Comparison of ENCODE assay signal across 1 cellular context in the genomic region with DNA sequence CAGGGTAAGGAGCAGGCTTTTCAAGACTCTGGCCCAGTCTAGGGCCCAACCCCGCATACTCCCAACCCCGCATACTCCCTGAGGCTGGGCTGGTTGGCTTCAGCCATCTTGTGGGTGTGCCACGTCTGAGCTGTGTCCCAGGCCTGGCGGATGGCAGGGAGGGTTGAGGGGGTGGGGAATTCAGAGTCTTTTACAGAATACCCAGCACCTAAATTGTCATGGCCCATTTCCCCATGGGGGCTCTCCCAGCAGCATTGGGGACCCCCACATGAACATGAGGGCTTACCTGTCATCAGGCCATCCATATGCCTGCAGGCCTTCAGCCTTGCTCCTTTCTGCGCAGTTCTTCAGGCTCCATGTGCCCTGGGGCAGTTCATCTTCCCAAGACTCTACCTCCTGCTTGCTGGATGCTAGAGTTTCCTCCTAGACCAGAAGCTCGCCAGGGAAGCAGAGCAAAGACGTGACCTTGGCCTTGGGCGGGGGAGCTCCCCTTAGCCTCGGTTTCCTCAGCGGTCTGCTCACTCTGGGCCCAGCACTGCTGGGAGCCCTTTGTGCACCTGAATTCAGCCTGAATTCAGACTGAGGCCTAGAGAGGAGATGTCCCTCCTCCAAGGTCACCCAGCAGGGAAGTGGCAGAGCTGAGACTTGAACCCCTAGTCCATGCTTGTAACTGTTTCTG.
TF ChIP-seq lines count a peak whose summit lies in the region.

No MANE protein-coding gene starts in this region.

TF ChIP-seq in HepG2, 621 proteins besides CTCF, POLR2A, EP300 and RAD21:
- no peak for TF ChIP-seq ZNF230 (CRISPR knock-in tag; IDR thresholded peaks at IDR 0.05)
- TF ChIP-seq ZNF550 (CRISPR knock-in tag; IDR thresholded peaks at IDR 0.05; ENCODE audit: borderline replicate concordance) = no peak
- TF ChIP-seq ZNF292 (CRISPR knock-in tag; IDR thresholded peaks at IDR 0.05; ENCODE audit: borderline replicate concordance, low read depth) = 0 out of 2 replicates have a peak, but pooled peaks have one; percentile 6
- TF ChIP-seq, protein P1, sequence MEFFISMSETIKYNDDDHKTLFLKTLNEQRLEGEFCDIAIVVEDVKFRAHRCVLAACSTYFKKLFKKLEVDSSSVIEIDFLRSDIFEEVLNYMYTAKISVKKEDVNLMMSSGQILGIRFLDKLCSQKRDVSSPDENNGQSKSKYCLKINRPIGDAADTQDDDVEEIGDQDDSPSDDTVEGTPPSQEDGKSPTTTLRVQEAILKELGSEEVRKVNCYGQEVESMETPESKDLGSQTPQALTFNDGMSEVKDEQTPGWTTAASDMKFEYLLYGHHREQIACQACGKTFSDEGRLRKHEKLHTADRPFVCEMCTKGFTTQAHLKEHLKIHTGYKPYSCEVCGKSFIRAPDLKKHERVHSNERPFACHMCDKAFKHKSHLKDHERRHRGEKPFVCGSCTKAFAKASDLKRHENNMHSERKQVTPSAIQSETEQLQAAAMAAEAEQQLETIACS (CRISPR knock-in tag; IDR thresholded peaks at IDR 0.05) = 0 out of 2 replicates have a peak, but pooled peaks have one; percentile 8
- no peak for TF ChIP-seq SMC3 (IDR thresholded peaks at IDR 0.05; ENCODE audit: low read length)
- TF ChIP-seq FOXA1 (IDR thresholded peaks at IDR 0.05) = no peak
- no peak for TF ChIP-seq FOXA1 (CRISPR knock-in tag; IDR thresholded peaks at IDR 0.05)
- no peak for TF ChIP-seq TAF15 (IDR thresholded peaks at IDR 0.05; ENCODE audit: low read depth, low read length, poor library complexity, severe bottlenecking)
- TF ChIP-seq ZNF564 (CRISPR knock-in tag; IDR thresholded peaks at IDR 0.05) = no peak
- TF ChIP-seq XBP1 (CRISPR knock-in tag; IDR thresholded peaks at IDR 0.05) = no peak
- no peak for TF ChIP-seq ZNF780A (CRISPR knock-in tag; IDR thresholded peaks at IDR 0.05)
- TF ChIP-seq ZMYM4 (CRISPR knock-in tag; IDR thresholded peaks at IDR 0.05) = no peak
- TF ChIP-seq ZNF530 (CRISPR knock-in tag; IDR thresholded peaks at IDR 0.05; ENCODE audit: low read depth) = no peak
- no peak for TF ChIP-seq EEA1 (CRISPR knock-in tag; IDR thresholded peaks at IDR 0.05; ENCODE audit: borderline replicate concordance)
- no peak for TF ChIP-seq KMT2A (CRISPR knock-in tag; IDR thresholded peaks at IDR 0.05)
- TF ChIP-seq, protein P2, sequence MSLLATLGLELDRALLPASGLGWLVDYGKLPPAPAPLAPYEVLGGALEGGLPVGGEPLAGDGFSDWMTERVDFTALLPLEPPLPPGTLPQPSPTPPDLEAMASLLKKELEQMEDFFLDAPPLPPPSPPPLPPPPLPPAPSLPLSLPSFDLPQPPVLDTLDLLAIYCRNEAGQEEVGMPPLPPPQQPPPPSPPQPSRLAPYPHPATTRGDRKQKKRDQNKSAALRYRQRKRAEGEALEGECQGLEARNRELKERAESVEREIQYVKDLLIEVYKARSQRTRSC (CRISPR knock-in tag; IDR thresholded peaks at IDR 0.05; ENCODE audit: low read depth) = no peak
- TF ChIP-seq, protein P3, sequence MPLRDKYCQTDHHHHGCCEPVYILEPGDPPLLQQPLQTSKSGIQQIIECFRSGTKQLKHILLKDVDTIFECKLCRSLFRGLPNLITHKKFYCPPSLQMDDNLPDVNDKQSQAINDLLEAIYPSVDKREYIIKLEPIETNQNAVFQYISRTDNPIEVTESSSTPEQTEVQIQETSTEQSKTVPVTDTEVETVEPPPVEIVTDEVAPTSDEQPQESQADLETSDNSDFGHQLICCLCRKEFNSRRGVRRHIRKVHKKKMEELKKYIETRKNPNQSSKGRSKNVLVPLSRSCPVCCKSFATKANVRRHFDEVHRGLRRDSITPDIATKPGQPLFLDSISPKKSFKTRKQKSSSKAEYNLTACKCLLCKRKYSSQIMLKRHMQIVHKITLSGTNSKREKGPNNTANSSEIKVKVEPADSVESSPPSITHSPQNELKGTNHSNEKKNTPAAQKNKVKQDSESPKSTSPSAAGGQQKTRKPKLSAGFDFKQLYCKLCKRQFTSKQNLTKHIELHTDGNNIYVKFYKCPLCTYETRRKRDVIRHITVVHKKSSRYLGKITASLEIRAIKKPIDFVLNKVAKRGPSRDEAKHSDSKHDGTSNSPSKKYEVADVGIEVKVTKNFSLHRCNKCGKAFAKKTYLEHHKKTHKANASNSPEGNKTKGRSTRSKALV (CRISPR knock-in tag; IDR thresholded peaks at IDR 0.05) = no peak
- TF ChIP-seq ZNF180 (CRISPR knock-in tag; IDR thresholded peaks at IDR 0.05; ENCODE audit: borderline replicate concordance, low read depth) = no peak
